Comparison of ENCODE assay signal across 1 cellular context in the genomic region with DNA sequence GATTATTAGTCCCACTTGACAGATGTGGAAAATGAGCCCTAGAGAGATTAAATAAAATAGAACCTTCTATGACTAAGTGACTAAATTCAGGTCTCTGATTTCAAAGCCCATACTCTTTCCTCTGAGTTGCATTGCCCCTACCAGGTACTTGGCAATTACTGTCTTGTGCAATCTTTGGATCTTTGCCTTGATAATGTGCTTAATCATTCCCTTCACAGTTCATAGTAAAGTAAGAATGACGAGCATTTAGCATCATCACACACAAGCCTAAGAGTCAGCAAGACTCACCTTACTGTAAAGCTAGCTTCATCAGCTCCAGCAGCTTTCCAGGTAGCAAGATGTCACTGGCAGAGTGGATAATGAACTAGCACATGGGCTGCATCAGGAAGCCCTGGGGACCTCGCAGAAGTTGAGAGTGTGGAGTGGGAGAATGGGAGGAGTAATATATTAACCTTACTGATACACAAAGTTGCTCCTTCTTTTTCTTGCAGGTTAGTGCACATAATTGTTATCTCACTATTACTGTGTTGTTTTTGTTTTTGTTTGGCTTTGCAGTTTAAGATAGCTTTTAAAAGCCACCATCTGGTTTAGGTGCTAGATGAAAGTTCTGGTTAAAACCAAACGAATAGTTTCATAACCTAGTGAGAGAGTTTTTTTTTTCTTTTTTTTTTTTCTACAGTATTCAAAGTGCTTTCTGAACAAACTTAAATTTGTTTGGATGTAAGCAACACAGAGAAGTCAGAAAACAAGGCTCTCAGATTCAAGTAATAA.
TF ChIP-seq lines count a peak whose summit lies in the region.

No MANE protein-coding gene starts in this region.

TF ChIP-seq in neural cell, 6 proteins besides CTCF, POLR2A, EP300 and RAD21:
- TF ChIP-seq MXI1 (conservative IDR thresholded peaks at IDR 0.05; ENCODE audit: poor library complexity, severe bottlenecking), result peak; percentile 51
- TF ChIP-seq POLR2AphosphoS5 (IDR thresholded peaks at IDR 0.05), result no peak
- peak; percentile 19 for TF ChIP-seq SMC3 (conservative IDR thresholded peaks at IDR 0.05; ENCODE audit: poor library complexity)
